ENCODE assay signal across 29 cellular contexts in the genomic region with DNA sequence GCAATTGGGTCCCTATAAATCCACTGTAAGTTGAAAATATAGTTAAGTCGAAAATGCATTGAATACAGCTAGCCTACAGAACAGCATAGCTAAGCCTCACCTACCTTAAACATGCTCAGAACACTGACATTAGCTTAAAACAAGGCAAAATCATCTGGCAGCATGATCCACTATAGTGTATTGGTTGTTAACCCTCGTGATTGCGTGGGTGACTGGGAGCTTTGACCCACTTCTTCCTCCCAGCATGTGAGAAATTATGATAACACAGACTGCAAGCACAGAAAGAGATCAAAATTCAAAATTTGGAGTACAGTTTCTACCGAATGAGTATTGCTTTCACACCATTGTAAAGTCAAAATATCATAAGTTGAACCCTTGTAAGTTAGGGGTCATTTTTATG. TPM values are rescaled to one million over a fixed set of nuclear protein-coding genes. Genes with fewer than 3 reads are reported as not detected.
"Had no signal": no experiment of that assay in that cellular context is flagged by ENCODE, and none has a peak within 500 bp of the region (broad histone marks: within the 10 kb centered on the region; RNA-seq: fewer than 3 reads in every experiment).

No MANE protein-coding gene starts in this region.

- H3K27me3 ChIP-seq: colonic mucosa, esophagus squamous epithelium, gastrocnemius medialis, heart left ventricle, hepatocyte, left lung had no signal

- H3K27me3 Mint-ChIP-seq: dendritic cell treated with granulocyte-macrophage colony-stimulating factor and Interleukin-4, amounts not matched to agents 40 ng/mL and 50 ng/mL, for 4 days; effector memory CD8-positive, alpha-beta T cell; naive B cell had no signal

- H3K4me1 Mint-ChIP-seq: mesothelial cell of epicardium, naive B cell had no signal

- FAIRE-seq: endometrium, islet of Langerhans, keratinocyte had no signal

- DNase-seq: colonic mucosa; cortex of kidney; effector CD8-positive, alpha-beta T cell; effector memory CD8-positive, alpha-beta T cell; endodermal cell; erythroblast; esophagus squamous epithelium; foreskin fibroblast; foreskin melanocyte; gastrocnemius medialis; glutamatergic neuron; heart left ventricle; hypothalamus; left cardiac atrium; left lung; left ventricle myocardium superior; lower lobe of right lung; mesenchymal stem cell; mucosa of descending colon; naive B cell had no signal

- H3K27ac ChIP-seq: colonic mucosa, epithelial cell of prostate, esophagus squamous epithelium, gastrocnemius medialis, heart left ventricle, hepatocyte, left lung, lower lobe of right lung had no signal

- H3K4me2 ChIP-seq: hepatocyte had no signal

- ATAC-seq: effector memory CD8-positive, alpha-beta T cell; esophagus mucosa; gastrocnemius medialis; heart left ventricle; left cardiac atrium; left lung; left ventricle myocardium superior; lower lobe of right lung; mucosa of descending colon had no signal

- H3K4me1 ChIP-seq: colonic mucosa, esophagus squamous epithelium, gastrocnemius medialis, heart left ventricle, left lung, lower lobe of right lung had no signal

- H3K9me3 Mint-ChIP-seq: dendritic cell treated with granulocyte-macrophage colony-stimulating factor and Interleukin-4, amounts not matched to agents 40 ng/mL and 50 ng/mL, for 4 days; endodermal cell; mesothelial cell of epicardium had no signal

- H3K4me3 ChIP-seq: colonic mucosa, esophagus squamous epithelium, gastrocnemius medialis, heart left ventricle, hepatocyte, left lung, lower lobe of right lung, mucosa of descending colon had no signal

- H3K79me2 ChIP-seq: hepatocyte had no signal

- H3K4me3 Mint-ChIP-seq: dendritic cell treated with granulocyte-macrophage colony-stimulating factor and Interleukin-4, amounts not matched to agents 40 ng/mL and 50 ng/mL, for 4 days; effector memory CD8-positive, alpha-beta T cell; endodermal cell; mesothelial cell of epicardium; naive B cell had no signal

- H3K9me3 ChIP-seq: colonic mucosa, esophagus squamous epithelium, gastrocnemius medialis, heart left ventricle, left lung, lower lobe of right lung had no signal

- H2AFZ ChIP-seq: hepatocyte had no signal

- H3K36me3 ChIP-seq: colonic mucosa, esophagus squamous epithelium, gastrocnemius medialis, heart left ventricle, left lung, lower lobe of right lung had no signal

- H3K27ac Mint-ChIP-seq: dendritic cell treated with granulocyte-macrophage colony-stimulating factor and Interleukin-4, amounts not matched to agents 40 ng/mL and 50 ng/mL, for 4 days; effector memory CD8-positive, alpha-beta T cell; endodermal cell; mesothelial cell of epicardium; naive B cell had no signal

- H3K36me3 Mint-ChIP-seq: mesothelial cell of epicardium, naive B cell had no signal

RNA-seq across cellular contexts. Expression of a gene that starts 22.3 kb away (rescaled TPM):
- total RNA-seq: gastrocnemius medialis, myocyte had no signal
